1 cellular context compared by ENCODE assay signal in genomic region chr2:216663846-216664245, GRCh38.
TF ChIP-seq lines count a peak whose summit lies in the region.

No MANE protein-coding gene starts in this region.

TF ChIP-seq in IMR-90, 13 proteins besides CTCF, POLR2A, EP300 and RAD21:
- TF ChIP-seq RCOR1 (IDR thresholded peaks at IDR 0.05; ENCODE audit: insufficient replicate concordance, low read length) (no peak), FOS (IDR thresholded peaks at IDR 0.05; ENCODE audit: low read depth, low read length) (no peak), BHLHE40 (IDR thresholded peaks at IDR 0.05; ENCODE audit: low read depth, low read length) (no peak), CHD1 (IDR thresholded peaks at IDR 0.05; ENCODE audit: low read depth, low read length) (no peak), SMC3 (IDR thresholded peaks at IDR 0.05; ENCODE audit: low read depth, low read length) (no peak), MAFK (IDR thresholded peaks at IDR 0.05; ENCODE audit: low read depth, low read length) (no peak), MXI1 (IDR thresholded peaks at IDR 0.05; ENCODE audit: borderline replicate concordance, low read depth, low read length) (no peak), MAZ (IDR thresholded peaks at IDR 0.05; ENCODE audit: borderline replicate concordance, low read depth, low read length) (no peak), ELK1 (IDR thresholded peaks at IDR 0.05; ENCODE audit: borderline replicate concordance, low read depth, low read length) (no peak)
